Comparison of ENCODE assay signal across 37 cellular contexts in the genomic region with DNA sequence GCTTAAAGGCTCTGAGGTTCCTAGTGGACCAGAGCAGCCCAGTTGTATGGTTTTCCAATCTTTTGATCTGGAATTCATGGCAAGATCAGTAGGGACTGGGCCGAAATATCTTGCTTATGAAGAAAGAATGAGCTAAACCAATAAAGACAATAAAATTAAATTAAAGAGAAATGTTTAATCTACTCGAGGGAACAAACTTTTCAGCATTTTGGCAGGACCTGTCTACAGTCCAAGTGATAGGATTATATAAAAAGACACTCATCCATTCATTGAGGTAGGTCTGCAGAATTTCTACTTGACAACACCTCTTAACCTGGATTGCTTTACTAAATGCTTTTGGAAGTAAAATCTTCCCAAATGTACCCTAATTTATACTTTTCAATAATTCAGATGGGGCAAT.
"Had no signal": no experiment of that assay in that cellular context is flagged by ENCODE, and none has a peak within 500 bp of the region (broad histone marks: within the 10 kb centered on the region; RNA-seq: fewer than 3 reads in every experiment).

No MANE protein-coding gene starts in this region.

- H3K27me3 ChIP-seq: adrenal gland, ascending aorta, body of pancreas, brain microvascular endothelial cell, breast epithelium, cardiac muscle cell had no signal

- H3K36me3 ChIP-seq: adrenal gland, ascending aorta, brain microvascular endothelial cell, breast epithelium, cardiac muscle cell had no signal

- H3K27ac ChIP-seq: adrenal gland, ascending aorta, body of pancreas, brain microvascular endothelial cell, breast epithelium, cardiac muscle cell had no signal

- H3K36me3 Mint-ChIP-seq: activated naive CD4-positive, alpha-beta T cell treated with anti-CD3 and anti-CD28 coated beads, Interleukin-2, amount 10 ng/mL, durations not matched to agents 7 days and 5 days; activated naive CD4-positive, alpha-beta T cell treated with anti-CD3 and anti-CD28 coated beads, Interleukin-2, amount 50 U/mL, for 24 hours; activated naive CD4-positive, alpha-beta T cell treated with anti-CD3 and anti-CD28 coated beads, Interleukin-2, amount 50 U/mL, for 72 hours; activated naive CD8-positive, alpha-beta T cell treated with anti-CD3 and anti-CD28 coated beads for 36 hours; activated naive CD8-positive, alpha-beta T cell treated with anti-CD3 and anti-CD28 coated beads, Interleukin-2, amount 10 ng/mL, durations not matched to agents 7 days and 5 days; brain had no signal

- H3K9me3 Mint-ChIP-seq: activated T-cell treated with anti-CD3 and anti-CD28 coated beads, Interleukin-2, amount 50 U/mL, for 24 hours; activated T-cell treated with anti-CD3 and anti-CD28 coated beads, Interleukin-2, amount 50 U/mL, for 4 hours; activated T-helper 2 cell treated with anti-CD3 and anti-CD28 coated beads, Interferon-gamma antibody, Interleukin-2, Interleukin-4, amounts not matched to agents 10 μg/mL and 5 μg/mL and 100 μg/mL, durations not matched to agents 14 hours and 24 hours and 36 hours; central memory CD8-positive, alpha-beta T cell had no signal

- H3K4me1 ChIP-seq: adrenal gland, ascending aorta, body of pancreas, breast epithelium had no signal

- H3K4me3 ChIP-seq: adrenal gland, ascending aorta, body of pancreas, breast epithelium, cardiac muscle cell had no signal

- H3K27ac Mint-ChIP-seq: activated naive CD4-positive, alpha-beta T cell treated with anti-CD3 and anti-CD28 coated beads for 36 hours; activated naive CD4-positive, alpha-beta T cell treated with anti-CD3 and anti-CD28 coated beads, Interleukin-2, amount 10 ng/mL, durations not matched to agents 7 days and 5 days; activated naive CD4-positive, alpha-beta T cell treated with anti-CD3 and anti-CD28 coated beads, Interleukin-2, amount 50 U/mL, for 24 hours; activated naive CD4-positive, alpha-beta T cell treated with anti-CD3 and anti-CD28 coated beads, Interleukin-2, amount 50 U/mL, for 72 hours; activated naive CD8-positive, alpha-beta T cell; activated naive CD8-positive, alpha-beta T cell treated with anti-CD3 and anti-CD28 coated beads for 36 hours; activated naive CD8-positive, alpha-beta T cell treated with anti-CD3 and anti-CD28 coated beads, Interleukin-2, amount 10 ng/mL, durations not matched to agents 7 days and 5 days; activated naive CD8-positive, alpha-beta T cell treated with anti-CD3 and anti-CD28 coated beads, Interleukin-2, amount 50 U/mL, for 24 hours; activated T-cell treated with anti-CD3 and anti-CD28 coated beads, Interleukin-2, amount 50 U/mL, for 24 hours; activated T-cell treated with anti-CD3 and anti-CD28 coated beads, Interleukin-2, amount 50 U/mL, for 72 hours; activated T-helper 1 cell treated with anti-CD3 and anti-CD28 coated beads, Interleukin-12 subunit alpha, Interleukin-12 subunit beta, Interleukin-2, Interleukin-4 antibody, amounts not matched to agents 30 ng/mL and 10 ng/mL and 1 ng/mL, durations not matched to agents 14 hours and 24 hours and 36 hours; activated T-helper 2 cell treated with anti-CD3 and anti-CD28 coated beads, Interferon-gamma antibody, Interleukin-2, Interleukin-4, amounts not matched to agents 10 μg/mL and 5 μg/mL and 100 μg/mL, durations not matched to agents 14 hours and 24 hours and 36 hours; brain had no signal

- DNase-seq: activated effector memory CD4-positive, alpha-beta T cell treated with anti-CD3 and anti-CD28 coated beads, Interleukin-2, amount 50 U/mL, for 16 hours; activated effector memory CD4-positive, alpha-beta T cell treated with Interleukin-2 at 50 U/mL for 16 hours; activated gamma-delta T cell; activated gamma-delta T cell treated with Interleukin-2 at 50 U/mL for 16 hours; activated naive CD4-positive, alpha-beta T cell; activated naive CD4-positive, alpha-beta T cell treated with anti-CD3 and anti-CD28 coated beads for 36 hours; activated naive CD4-positive, alpha-beta T cell treated with anti-CD3 and anti-CD28 coated beads, Interleukin-2, amount 10 ng/mL, durations not matched to agents 7 days and 5 days; activated naive CD4-positive, alpha-beta T cell treated with anti-CD3 and anti-CD28 coated beads, Interleukin-2, amount 50 U/mL, for 16 hours; activated naive CD4-positive, alpha-beta T cell treated with Interleukin-2 at 50 U/mL for 16 hours; activated naive CD8-positive, alpha-beta T cell treated with anti-CD3 and anti-CD28 coated beads for 36 hours; activated naive CD8-positive, alpha-beta T cell treated with anti-CD3 and anti-CD28 coated beads, Interleukin-2, amount 10 ng/mL, durations not matched to agents 7 days and 5 days; activated naive CD8-positive, alpha-beta T cell treated with anti-CD3 and anti-CD28 coated beads, Interleukin-2, amount 50 U/mL, for 24 hours; activated T-cell treated with anti-CD3 and anti-CD28 coated beads, Interleukin-2, amount 50 U/mL, for 1 hour; activated T-cell treated with anti-CD3 and anti-CD28 coated beads, Interleukin-2, amount 50 U/mL, for 24 hours; activated T-cell treated with anti-CD3 and anti-CD28 coated beads, Interleukin-2, amount 50 U/mL, for 4 hours; activated T-cell treated with anti-CD3 and anti-CD28 coated beads, Interleukin-2, amount 50 U/mL, for 48 hours; activated T-cell treated with anti-CD3 and anti-CD28 coated beads, Interleukin-2, amount 50 U/mL, for 72 hours; amniotic stem cell; amygdala; anterior cingulate cortex; aorta; body of pancreas; brain microvascular endothelial cell; caudate nucleus; central memory CD4-positive, alpha-beta T cell; cerebellar nuclear complex had no signal

- H3K9me3 ChIP-seq: adrenal gland, ascending aorta, body of pancreas, breast epithelium had no signal

- H3K27me3 Mint-ChIP-seq: activated T-cell treated with anti-CD3 and anti-CD28 coated beads, Interleukin-2, amount 50 U/mL, for 24 hours had no signal

- H3K4me3 Mint-ChIP-seq: activated naive CD4-positive, alpha-beta T cell treated with anti-CD3 and anti-CD28 coated beads for 36 hours; activated naive CD4-positive, alpha-beta T cell treated with anti-CD3 and anti-CD28 coated beads, Interleukin-2, amount 10 ng/mL, durations not matched to agents 7 days and 5 days; activated naive CD4-positive, alpha-beta T cell treated with anti-CD3 and anti-CD28 coated beads, Interleukin-2, amount 50 U/mL, for 24 hours; activated naive CD8-positive, alpha-beta T cell; activated naive CD8-positive, alpha-beta T cell treated with anti-CD3 and anti-CD28 coated beads for 36 hours; activated naive CD8-positive, alpha-beta T cell treated with anti-CD3 and anti-CD28 coated beads, Interleukin-2, amount 10 ng/mL, durations not matched to agents 7 days and 5 days; activated naive CD8-positive, alpha-beta T cell treated with anti-CD3 and anti-CD28 coated beads, Interleukin-2, amount 50 U/mL, for 24 hours; activated T-cell treated with anti-CD3 and anti-CD28 coated beads, Interleukin-2, amount 50 U/mL, for 24 hours; activated T-cell treated with anti-CD3 and anti-CD28 coated beads, Interleukin-2, amount 50 U/mL, for 4 hours; activated T-cell treated with anti-CD3 and anti-CD28 coated beads, Interleukin-2, amount 50 U/mL, for 72 hours; activated T-helper 1 cell treated with anti-CD3 and anti-CD28 coated beads, Interleukin-12 subunit alpha, Interleukin-12 subunit beta, Interleukin-2, Interleukin-4 antibody, amounts not matched to agents 30 ng/mL and 10 ng/mL and 1 ng/mL, durations not matched to agents 14 hours and 24 hours and 36 hours; brain; central memory CD8-positive, alpha-beta T cell had no signal

- H3K4me1 Mint-ChIP-seq: activated naive CD4-positive, alpha-beta T cell treated with anti-CD3 and anti-CD28 coated beads, Interleukin-2, amount 10 ng/mL, durations not matched to agents 7 days and 5 days; activated naive CD4-positive, alpha-beta T cell treated with anti-CD3 and anti-CD28 coated beads, Interleukin-2, amount 50 U/mL, for 24 hours; activated naive CD8-positive, alpha-beta T cell treated with anti-CD3 and anti-CD28 coated beads for 36 hours; activated naive CD8-positive, alpha-beta T cell treated with anti-CD3 and anti-CD28 coated beads, Interleukin-2, amount 10 ng/mL, durations not matched to agents 7 days and 5 days; activated naive CD8-positive, alpha-beta T cell treated with anti-CD3 and anti-CD28 coated beads, Interleukin-2, amount 50 U/mL, for 24 hours; brain; central memory CD8-positive, alpha-beta T cell had no signal

- ATAC-seq: activated naive CD4-positive, alpha-beta T cell treated with anti-CD3 and anti-CD28 coated beads, Interleukin-2, amount 50 U/mL, for 72 hours; activated naive CD8-positive, alpha-beta T cell treated with anti-CD3 and anti-CD28 coated beads, Interleukin-2, amount 50 U/mL, for 24 hours; activated T-cell treated with anti-CD3 and anti-CD28 coated beads, Interleukin-2, amount 50 U/mL, for 4 hours; activated T-cell treated with anti-CD3 and anti-CD28 coated beads, Interleukin-2, amount 50 U/mL, for 72 hours; body of pancreas had no signal
